Comparison of ENCODE assay signal across 8 cellular contexts in the genomic region with DNA sequence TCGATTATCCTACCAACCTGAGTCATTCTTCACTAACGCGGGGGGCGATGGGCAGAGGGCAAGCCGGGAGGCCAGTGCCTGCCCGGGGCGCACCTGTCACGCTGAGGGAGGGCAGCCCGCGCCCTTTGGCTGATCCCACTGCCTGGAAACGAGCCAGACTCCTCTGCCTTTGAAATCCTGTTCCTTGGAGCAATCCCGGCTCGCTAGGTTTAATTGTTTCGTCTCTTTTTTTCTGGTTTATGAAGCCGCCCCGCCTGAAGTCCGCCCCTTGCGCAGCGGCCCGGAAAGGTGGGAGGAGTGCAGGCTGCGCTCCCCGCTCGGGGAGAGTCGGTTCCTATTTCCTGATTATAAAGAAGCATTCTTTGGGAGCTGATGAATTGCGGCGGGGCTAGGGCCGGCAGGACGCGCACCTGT.
A peak's percentile ranks its signal among the peaks of the same experiment; 100 is the strongest.
DNase-seq lines count a peak whose midpoint lies in the region; ATAC-seq and TF ChIP-seq lines count a peak whose summit lies in the region.

No MANE protein-coding gene starts in this region.

- TF ChIP-seq RAD21 in neural cell (conservative IDR thresholded peaks at IDR 0.05), result no peak

- H3K36me3 ChIP-seq in RWPE2 (ENCODE audit: low read depth) (no peaks in the 10 kb centered on the region), neural cell (ENCODE audit: insufficient read depth, low read length) (no peaks in the 10 kb centered on the region)

- peak overlapping the region; percentile 53 for H3K9ac ChIP-seq in neural cell (ENCODE audit: low read length)

- ATAC-seq in HG03045 (IDR thresholded peaks at IDR 0.05; ENCODE audit: unreplicated experiment) (peak; percentile 34), RWPE2 (ENCODE audit: low read depth) (peak; percentile 76), GM18519 (IDR thresholded peaks at IDR 0.05; ENCODE audit: low FRiP score, unreplicated experiment) (no peak)

- TF ChIP-seq CTCF in RWPE2 (IDR thresholded peaks at IDR 0.05; ENCODE audit: poor library complexity, severe bottlenecking) (no peak), neural cell (IDR thresholded peaks at IDR 0.05; ENCODE audit: poor library complexity, severe bottlenecking) (no peak)

- H3F3A ChIP-seq in neural cell (ENCODE audit: insufficient read depth, low read length, poor library complexity, severe bottlenecking), result no peaks in the 10 kb centered on the region

- H3K4me1 ChIP-seq in RWPE2 (ENCODE audit: insufficient read depth, poor library complexity, severe bottlenecking), result no peaks in the 10 kb centered on the region

- no peak overlapping the region for H2AFZ ChIP-seq in neural cell (ENCODE audit: low read depth, low read length)

- no peak overlapping the region for H3K4me2 ChIP-seq in neural cell (ENCODE audit: low read length)

- peak; percentile 87 for DNase-seq in DMS53 (lab: John Stamatoyannopoulos, UW)
- DNase-seq in RWPE2 (ENCODE audit: low spot score), result no peak
- peak; percentile 74 for DNase-seq in dermis blood vessel endothelial cell
- no peak for DNase-seq in occipital lobe (lab: John Stamatoyannopoulos, UW)
- DNase-seq in mucosa of gallbladder (ENCODE audit: low spot score), result no peak

- no peaks in the 10 kb centered on the region for H3K79me2 ChIP-seq in neural cell (replicated peaks; ENCODE audit: insufficient read depth, low read length)

- no peaks in the 10 kb centered on the region for H3K27me3 ChIP-seq in RWPE2 (ENCODE audit: insufficient read depth, poor library complexity, severe bottlenecking)
- no peaks in the 10 kb centered on the region for H3K27me3 ChIP-seq in neural cell (ENCODE audit: insufficient read depth, low read depth, low read length)

- H3K4me3 ChIP-seq in RWPE2 (ENCODE audit: severe bottlenecking) (no peak overlapping the region), neural cell (ENCODE audit: low read length) (peak overlapping the region; percentile 64)

- no peaks in the 10 kb centered on the region for H3K9me3 ChIP-seq in RWPE2 (ENCODE audit: severe bottlenecking)
- no peaks in the 10 kb centered on the region for H3K9me3 ChIP-seq in neural cell (ENCODE audit: low read length)

- no peak for TF ChIP-seq EP300 in neural cell (conservative IDR thresholded peaks at IDR 0.05; ENCODE audit: poor library complexity, severe bottlenecking)

- no peaks in the 10 kb centered on the region for H3K9me2 ChIP-seq in neural cell (ENCODE audit: insufficient read depth, low read length)

- no peak overlapping the region for H3K27ac ChIP-seq in RWPE2 (ENCODE audit: poor library complexity, severe bottlenecking)
- H3K27ac ChIP-seq in neural cell (ENCODE audit: low read length), result no peak overlapping the region

- H4K20me1 ChIP-seq in neural cell (ENCODE audit: insufficient read depth), result no peaks in the 10 kb centered on the region

TF ChIP-seq in neural cell, 6 proteins besides CTCF, POLR2A, EP300 and RAD21:
- TF ChIP-seq POLR2AphosphoS5 (IDR thresholded peaks at IDR 0.05) (no peak), MXI1 (conservative IDR thresholded peaks at IDR 0.05; ENCODE audit: poor library complexity, severe bottlenecking) (no peak), SMC3 (conservative IDR thresholded peaks at IDR 0.05; ENCODE audit: poor library complexity) (no peak), EZH2 (IDR thresholded peaks at IDR 0.05; ENCODE audit: borderline replicate concordance, insufficient read depth, low read length, poor library complexity, severe bottlenecking) (no peak), TAF1 (IDR thresholded peaks at IDR 0.05; ENCODE audit: low read depth) (no peak)
- TF ChIP-seq, protein P1, sequence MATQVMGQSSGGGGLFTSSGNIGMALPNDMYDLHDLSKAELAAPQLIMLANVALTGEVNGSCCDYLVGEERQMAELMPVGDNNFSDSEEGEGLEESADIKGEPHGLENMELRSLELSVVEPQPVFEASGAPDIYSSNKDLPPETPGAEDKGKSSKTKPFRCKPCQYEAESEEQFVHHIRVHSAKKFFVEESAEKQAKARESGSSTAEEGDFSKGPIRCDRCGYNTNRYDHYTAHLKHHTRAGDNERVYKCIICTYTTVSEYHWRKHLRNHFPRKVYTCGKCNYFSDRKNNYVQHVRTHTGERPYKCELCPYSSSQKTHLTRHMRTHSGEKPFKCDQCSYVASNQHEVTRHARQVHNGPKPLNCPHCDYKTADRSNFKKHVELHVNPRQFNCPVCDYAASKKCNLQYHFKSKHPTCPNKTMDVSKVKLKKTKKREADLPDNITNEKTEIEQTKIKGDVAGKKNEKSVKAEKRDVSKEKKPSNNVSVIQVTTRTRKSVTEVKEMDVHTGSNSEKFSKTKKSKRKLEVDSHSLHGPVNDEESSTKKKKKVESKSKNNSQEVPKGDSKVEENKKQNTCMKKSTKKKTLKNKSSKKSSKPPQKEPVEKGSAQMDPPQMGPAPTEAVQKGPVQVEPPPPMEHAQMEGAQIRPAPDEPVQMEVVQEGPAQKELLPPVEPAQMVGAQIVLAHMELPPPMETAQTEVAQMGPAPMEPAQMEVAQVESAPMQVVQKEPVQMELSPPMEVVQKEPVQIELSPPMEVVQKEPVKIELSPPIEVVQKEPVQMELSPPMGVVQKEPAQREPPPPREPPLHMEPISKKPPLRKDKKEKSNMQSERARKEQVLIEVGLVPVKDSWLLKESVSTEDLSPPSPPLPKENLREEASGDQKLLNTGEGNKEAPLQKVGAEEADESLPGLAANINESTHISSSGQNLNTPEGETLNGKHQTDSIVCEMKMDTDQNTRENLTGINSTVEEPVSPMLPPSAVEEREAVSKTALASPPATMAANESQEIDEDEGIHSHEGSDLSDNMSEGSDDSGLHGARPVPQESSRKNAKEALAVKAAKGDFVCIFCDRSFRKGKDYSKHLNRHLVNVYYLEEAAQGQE (IDR thresholded peaks at IDR 0.05; ENCODE audit: borderline replicate concordance), result no peak

Comparison
In these comparisons a context has a peak if more than half of its experiments do, and no peak if none do; other contexts are left out.
1. DNase-seq: peak in DMS53 (single experiment) and dermis blood vessel endothelial cell (single experiment); none in RWPE2 (single experiment), occipital lobe (single experiment) and mucosa of gallbladder (single experiment).